In the genomic region with DNA sequence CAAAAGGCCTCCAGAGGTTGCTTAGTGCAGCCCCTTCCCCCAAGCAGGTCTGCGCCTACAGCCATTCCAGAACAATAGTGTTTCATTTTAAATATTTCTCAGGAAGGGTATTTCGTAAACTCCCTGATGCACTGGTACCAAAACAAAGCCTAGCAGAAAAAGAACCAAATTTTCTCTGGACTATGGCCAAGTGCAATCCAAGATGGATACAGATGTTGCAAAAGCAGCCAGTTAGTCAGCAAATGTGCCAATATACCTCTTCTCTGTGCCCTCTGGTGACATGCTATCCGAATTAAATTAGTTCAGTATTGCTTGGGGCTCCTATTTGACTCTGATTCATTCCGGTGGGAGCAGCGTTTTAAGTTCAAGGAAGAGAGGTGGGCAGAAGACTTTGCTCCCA, we compare ENCODE assay signal across 15 cellular contexts.
"Had no signal": no experiment of that assay in that cellular context is flagged by ENCODE, and none has a peak within 500 bp of the region (broad histone marks: within the 10 kb centered on the region; RNA-seq: fewer than 3 reads in every experiment).

No MANE protein-coding gene starts in this region.

- H3K27ac ChIP-seq: adrenal gland, cardiac muscle cell, foreskin keratinocyte, hepatocyte, neural progenitor cell, psoas muscle, sigmoid colon, tibial artery, WERI-Rb-1 had no signal

- DNase-seq: activated CD4-positive, alpha-beta T cell treated with anti-CD3 and anti-CD28 coated beads for 1 hour; activated CD4-positive, alpha-beta T cell treated with anti-CD3 and anti-CD28 coated beads, Interleukin-2, amount 50 U/mL, for 4 hours; activated gamma-delta T cell; adrenal gland; endodermal cell; foreskin keratinocyte; naive thymus-derived CD4-positive, alpha-beta T cell; psoas muscle; sigmoid colon; stimulated activated naive B cell treated with anti-CD40 and anti-IgM and Interleukin-4, amounts not matched to agents 10 μg/mL and 1 μg/mL and 100 μg/mL, for 72 hours; tibial artery; WERI-Rb-1 had no signal

- H3K4me3 ChIP-seq: adrenal gland, cardiac muscle cell, hepatocyte, neural progenitor cell, psoas muscle, sigmoid colon, tibial artery had no signal

- H3K36me3 ChIP-seq: adrenal gland, cardiac muscle cell, neural progenitor cell, sigmoid colon, tibial artery, WERI-Rb-1 had no signal

- H3K9me3 ChIP-seq: adrenal gland, psoas muscle, sigmoid colon, tibial artery had no signal

- H3K27me3 ChIP-seq: adrenal gland, cardiac muscle cell, foreskin keratinocyte, hepatocyte, neural progenitor cell, sigmoid colon, tibial artery had no signal
